31 cellular contexts compared by ENCODE assay signal in the genomic region with DNA sequence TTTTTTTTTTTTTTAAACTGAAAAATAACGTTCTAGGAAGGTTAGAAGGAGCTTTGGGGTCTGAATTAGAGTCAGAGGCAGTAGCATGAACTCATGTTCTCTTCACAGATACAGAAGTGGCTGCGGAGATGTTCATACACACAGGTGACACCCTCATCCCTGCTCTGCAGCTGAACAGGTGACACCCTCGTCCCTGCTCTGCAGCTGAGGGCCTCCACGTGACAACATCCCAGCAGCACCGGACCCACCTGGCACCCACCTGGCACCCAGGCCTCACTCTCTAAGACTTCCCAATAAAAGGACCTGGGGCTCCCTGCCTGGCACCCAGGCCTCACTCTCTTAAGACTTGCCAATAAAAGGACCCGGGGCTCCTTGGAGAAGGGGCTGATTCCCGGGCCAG. TPM values are rescaled to one million over a fixed set of nuclear protein-coding genes. Genes with fewer than 3 reads are reported as not detected.
"Had no signal": no experiment of that assay in that cellular context is flagged by ENCODE, and none has a peak within 500 bp of the region (broad histone marks: within the 10 kb centered on the region; RNA-seq: fewer than 3 reads in every experiment).

No MANE protein-coding gene starts in this region.

- H3K36me3 ChIP-seq: prostate gland, uterus had no signal

- ATAC-seq: left cardiac atrium; left ventricle myocardium superior; lower lobe of right lung; naive thymus-derived CD8-positive, alpha-beta T cell; right cardiac atrium; stimulated activated memory B cell treated with anti-CD40 and anti-IgM and Interleukin-4, amounts not matched to agents 10 μg/mL and 1 μg/mL and 100 μg/mL, for 72 hours; stimulated activated naive CD8-positive, alpha-beta T cell treated with anti-CD3 and anti-CD28 coated beads, Interleukin-15, amount 100 ng/mL, for 72 hours had no signal

- H3K9me3 ChIP-seq: lower lobe of right lung, neutrophil, pancreas, prostate gland, sigmoid colon, tibial nerve, uterus had no signal

- H3K27me3 ChIP-seq: neutrophil, pancreas, sigmoid colon, tibial nerve, uterus had no signal

- H3K4me3 ChIP-seq: lower lobe of right lung, pancreas, prostate gland, sigmoid colon, smooth muscle cell, tibial nerve, uterus had no signal

- H3K4me1 ChIP-seq: lower lobe of right lung, prostate gland, sigmoid colon, tibial nerve, uterus had no signal

- FAIRE-seq: keratinocyte, pancreas had no signal

- H3K27ac ChIP-seq: lower lobe of right lung, neutrophil, pancreas, prostate gland, sigmoid colon, uterus had no signal

- DNase-seq: hippocampal formation; kidney glomerular epithelial cell; left cardiac atrium; left ventricle myocardium superior; lower lobe of right lung; mammary epithelial cell; mesenchymal stem cell; naive thymus-derived CD8-positive, alpha-beta T cell; occipital lobe; pancreas; retina; sigmoid colon; stimulated activated CD4-positive, alpha-beta T cell treated with anti-CD3 and anti-CD28 coated beads, Interleukin-1b, Interleukin-23, amount 100 ng/mL, for 48 hours; stimulated activated CD4-positive, alpha-beta T cell treated with anti-CD3 and anti-CD28 coated beads, Interleukin-2, amount 100 ng/mL, for 48 hours; stimulated activated CD4-positive, alpha-beta T cell treated with anti-CD3 and anti-CD28 coated beads, Interleukin-4, amount 100 ng/mL, for 4 hours; stimulated activated CD8-positive, alpha-beta memory T cell treated with anti-CD3 and anti-CD28 coated beads, Interleukin-4, amount 100 ng/mL, for 48 hours; stimulated activated naive CD4-positive, alpha-beta T cell treated with Interleukin-2 at 50 U/mL for 16 hours; stimulated activated naive CD8-positive, alpha-beta T cell treated with anti-CD3 and anti-CD28 coated beads, Interleukin-15, amount 100 ng/mL, for 72 hours; substantia nigra; uterus had no signal

RNA-seq across cellular contexts. Expression of a gene that starts 19.8 kb away (rescaled TPM):
- total RNA-seq: left ventricle myocardium superior, smooth muscle cell, temporal lobe had no signal
- polyA plus RNA-seq: keratinocyte; mammary epithelial cell; naive thymus-derived CD8-positive, alpha-beta T cell had no signal

RNA-seq across cellular contexts. Expression of a gene that starts 29.9 kb away (rescaled TPM):
- total RNA-seq: left cardiac atrium; left ventricle myocardium superior; lower lobe of right lung; mammary epithelial cell; mucosa of gallbladder; naive thymus-derived CD8-positive, alpha-beta T cell; neural crest cell; occipital lobe; prostate gland; sigmoid colon; smooth muscle cell; temporal lobe; tibial nerve; ureter; uterus had no signal
- polyA plus RNA-seq: keratinocyte; mammary epithelial cell; naive thymus-derived CD8-positive, alpha-beta T cell; pancreas; right cardiac atrium had no signal

RNA-seq across cellular contexts. Expression of a gene that starts 32.1 kb away (rescaled TPM):
- total RNA-seq: left cardiac atrium; left ventricle myocardium superior; lower lobe of right lung; mammary epithelial cell; naive thymus-derived CD8-positive, alpha-beta T cell; neural crest cell; occipital lobe; right cardiac atrium; smooth muscle cell; temporal lobe; tibial nerve; ureter had no signal
- polyA plus RNA-seq: keratinocyte; mammary epithelial cell; naive thymus-derived CD8-positive, alpha-beta T cell; smooth muscle cell had no signal
